11 cellular contexts compared by ENCODE assay signal in the genomic region with DNA sequence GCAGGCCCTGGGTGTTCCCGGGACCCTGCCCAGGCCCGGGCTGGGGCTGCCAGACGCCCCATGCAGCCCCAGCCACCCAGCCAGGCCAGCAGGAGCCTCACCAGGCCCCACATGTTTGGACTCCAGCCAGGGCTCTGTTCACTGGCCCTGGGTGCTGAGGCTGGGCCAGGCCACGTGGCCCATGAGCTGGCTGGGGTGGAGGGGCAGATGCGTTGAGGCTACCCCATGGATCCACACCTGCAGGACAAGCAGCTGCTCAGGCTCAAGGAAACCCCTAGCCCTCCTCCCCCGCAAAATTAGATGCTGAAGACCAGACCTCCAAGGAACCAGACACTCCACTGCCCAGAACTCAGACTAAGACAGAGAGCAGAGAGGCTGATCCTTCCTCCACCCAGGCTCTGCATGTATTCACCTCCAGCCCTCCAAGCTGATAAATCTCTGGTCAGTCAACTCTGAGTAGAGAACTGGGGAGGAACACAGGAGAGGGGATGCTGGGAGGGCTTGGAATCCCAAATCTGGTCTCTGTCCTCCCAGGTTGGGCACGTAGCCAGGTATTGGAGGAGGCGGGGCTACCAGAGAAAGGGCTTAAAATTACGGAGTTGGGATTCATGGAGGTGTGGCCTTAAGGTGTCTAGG. TPM values are rescaled to one million over a fixed set of nuclear protein-coding genes. Genes with fewer than 3 reads are reported as not detected.
DNase-seq lines count a peak whose midpoint lies in the region; ATAC-seq and TF ChIP-seq lines count a peak whose summit lies in the region.
"Had no signal": no experiment of that assay in that cellular context is flagged by ENCODE, and none has a peak within 500 bp of the region (broad histone marks: within the 10 kb centered on the region; RNA-seq: fewer than 3 reads in every experiment).

No MANE protein-coding gene starts in this region.

- no peaks in the 10 kb centered on the region for H3K79me2 ChIP-seq in MM.1S (ENCODE audit: low read length)
- H3K79me2 ChIP-seq in fibroblast of lung (ENCODE audit: control insufficient read depth, insufficient read depth, low read length): peaks cover 2% of the 10 kb centered on the region

- CTCF ChIA-PET in activated CD8-positive, alpha-beta memory T cell treated with anti-CD3 and anti-CD28 coated beads, Interleukin-2, amount 10 ng/mL, durations not matched to agents 7 days and 5 days (lab: Charles Lee): interaction anchor here (0.6 to 19.1 kb wide), 20 partner anchors 13 to 486 kb away, joined by 3 to 867 read pairs (median 5); a partner anchor contains a TSS

- H3K27ac Mint-ChIP-seq in activated CD8-positive, alpha-beta memory T cell treated with anti-CD3 and anti-CD28 coated beads, Interleukin-2, amount 10 ng/mL, durations not matched to agents 7 days and 5 days: no peak overlapping the region

- H3K27ac ChIP-seq in MM.1S (ENCODE audit: low read length): no peak overlapping the region
- H3K27ac ChIP-seq in fibroblast of lung (ENCODE audit: insufficient read depth, low read length): no peak overlapping the region

- H3K36me3 ChIP-seq in MM.1S (replicated peaks; ENCODE audit: insufficient read depth, low read length) (no peaks in the 10 kb centered on the region), fibroblast of lung (ENCODE audit: control insufficient read depth, insufficient read depth, low read length) (peaks cover 16% of the 10 kb centered on the region)

- H3K4me1 Mint-ChIP-seq in activated CD8-positive, alpha-beta memory T cell treated with anti-CD3 and anti-CD28 coated beads, Interleukin-2, amount 10 ng/mL, durations not matched to agents 7 days and 5 days: peaks cover 16% of the 10 kb centered on the region

- H3K4me3 ChIP-seq in MM.1S (ENCODE audit: low read length): no peak overlapping the region
- H3K4me3 ChIP-seq in fibroblast of lung (replicated peaks in 1 of 4; ENCODE audit: control extremely low read depth in 1 of 4, insufficient read depth in 1 of 4, low read depth in 3 of 4, low read length in 4 of 4): no peak overlapping the region

- no peaks in the 10 kb centered on the region for H3K4me1 ChIP-seq in MM.1S (ENCODE audit: low read length)
- H3K4me1 ChIP-seq in fibroblast of lung (ENCODE audit: control insufficient read depth, extremely low read depth, insufficient read depth, low read length): peaks cover 11% of the 10 kb centered on the region

- H3K9me3 Mint-ChIP-seq in activated CD8-positive, alpha-beta memory T cell treated with anti-CD3 and anti-CD28 coated beads, Interleukin-2, amount 10 ng/mL, durations not matched to agents 7 days and 5 days (ENCODE audit: low read depth): no peaks in the 10 kb centered on the region

- H3K4me2 ChIP-seq in MM.1S (ENCODE audit: low read depth, low read length) (peak overlapping the region; percentile 89; the same call in 1 of the 2 replicates), fibroblast of lung (ENCODE audit: extremely low read depth, insufficient read depth, low read length) (peak overlapping the region; percentile 13)

- no peak overlapping the region for H2AFZ ChIP-seq in MM.1S (ENCODE audit: low read length)
- no peak overlapping the region for H2AFZ ChIP-seq in fibroblast of lung (ENCODE audit: low read length)

- H3K4me3 Mint-ChIP-seq in activated CD8-positive, alpha-beta memory T cell treated with anti-CD3 and anti-CD28 coated beads, Interleukin-2, amount 10 ng/mL, durations not matched to agents 7 days and 5 days: peak overlapping the region; percentile 58

- no peaks in the 10 kb centered on the region for H3K9me3 ChIP-seq in MM.1S (replicated peaks; ENCODE audit: insufficient read depth, low read length)
- H3K9me3 ChIP-seq in fibroblast of lung (ENCODE audit: control insufficient read depth, insufficient read depth, low read depth, low read length): no peaks in the 10 kb centered on the region
- H3K9me3 ChIP-seq: upper lobe of left lung had no signal

- H3K36me3 Mint-ChIP-seq in activated CD8-positive, alpha-beta memory T cell treated with anti-CD3 and anti-CD28 coated beads, Interleukin-2, amount 10 ng/mL, durations not matched to agents 7 days and 5 days: peaks cover 6% of the 10 kb centered on the region

- peaks cover 8% of the 10 kb centered on the region for H3K27me3 Mint-ChIP-seq in activated CD8-positive, alpha-beta memory T cell treated with anti-CD3 and anti-CD28 coated beads, Interleukin-2, amount 10 ng/mL, durations not matched to agents 7 days and 5 days

- intact Hi-C loops in posterior vena cava (cut with DNase I): loop anchor here (2.0 to 5.0 kb wide), 2 partner anchors 68 to 69 kb away; no protein-coding TSS in a partner anchor

- no peak for ATAC-seq in activated CD8-positive, alpha-beta memory T cell treated with anti-CD3 and anti-CD28 coated beads, Interleukin-2, amount 10 ng/mL, durations not matched to agents 7 days and 5 days
- no peak for ATAC-seq in GM18909 (IDR thresholded peaks at IDR 0.05; ENCODE audit: poor library complexity, unreplicated experiment)

- no peaks in the 10 kb centered on the region for H3K9me2 ChIP-seq in MM.1S (replicated peaks; ENCODE audit: insufficient read depth, low read length)

- DNase-seq in activated CD8-positive, alpha-beta memory T cell treated with anti-CD3 and anti-CD28 coated beads, Interleukin-2, amount 10 ng/mL, durations not matched to agents 7 days and 5 days: no peak
- DNase-seq in activated CD8-positive, alpha-beta memory T cell treated with anti-CD3 and anti-CD28 coated beads, Interleukin-2, amount 50 U/mL, for 4 hours: no peak
- DNase-seq in MM.1S (no peak), fibroblast of lung (ENCODE audit: low read depth in 2 of 2) (peak; percentile 30 to 34), posterior vena cava (ENCODE audit: low spot score) (peak; percentile 79), NCI-H2171 treated with DMSO at 0.1 percent for 48 hours (lab: John Stamatoyannopoulos, UW) (no peak), HT-29 (ENCODE audit: low spot score) (no peak)
- DNase-seq: AML-193 had no signal

- no peak overlapping the region for H3K9ac ChIP-seq in MM.1S (ENCODE audit: low read length)
- no peak overlapping the region for H3K9ac ChIP-seq in fibroblast of lung (ENCODE audit: insufficient read depth, low read length)

- no peaks in the 10 kb centered on the region for H4K20me1 ChIP-seq in MM.1S (ENCODE audit: insufficient read depth, low read length)
- no peaks in the 10 kb centered on the region for H4K20me1 ChIP-seq in fibroblast of lung (ENCODE audit: control insufficient read depth, extremely low read depth, insufficient read depth, low read length)

- H3F3A ChIP-seq in MM.1S (ENCODE audit: insufficient read depth, low read length): 0 out of 2 replicates have a peak, but pooled peaks cover 14% of the 10 kb centered on the region

- H3K27me3 ChIP-seq in MM.1S (replicated peaks; ENCODE audit: insufficient read depth, low read length): no peaks in the 10 kb centered on the region
- no peaks in the 10 kb centered on the region for H3K27me3 ChIP-seq in fibroblast of lung (ENCODE audit: control insufficient read depth, insufficient read depth, low read length)
- H3K27me3 ChIP-seq: upper lobe of left lung had no signal

- TF ChIP-seq CTCF in MM.1S (IDR thresholded peaks at IDR 0.05; ENCODE audit: low read length): no peak
- TF ChIP-seq CTCF in fibroblast of lung (conservative IDR thresholded peaks at IDR 0.05 in 1 of 2, IDR thresholded peaks at IDR 0.05 in 1 of 2; ENCODE audit: low read depth in 1 of 2, low read length in 2 of 2): no peak

RNA-seq across cellular contexts. Expression of a gene that starts 1.6 kb away (rescaled TPM):
- 1 to 10 TPM; 2.4 to 2.5 TPM for total RNA-seq in activated CD8-positive, alpha-beta memory T cell treated with anti-CD3 and anti-CD28 coated beads, Interleukin-2, amount 10 ng/mL, durations not matched to agents 7 days and 5 days
- total RNA-seq in fibroblast of lung (5.6 and 6.2 TPM in 2 replicates), posterior vena cava (1 to 10 TPM; 1.8 to 2.9 TPM)
- polyA plus RNA-seq in fibroblast of lung: 5.0 and 6.5 TPM in 2 replicates
- 5.1 and 6.8 TPM in 2 replicates for polyA plus RNA-seq in fibroblast of lung (2012)
- polyA minus RNA-seq in fibroblast of lung (ENCODE audit: low replicate concordance): 12.8 and 23.3 TPM in 2 replicates
- total RNA-seq in HT-29 (2014; rRNA removed; shearing (Covaris generic)): 11.4 and 15.0 TPM in 2 replicates

RNA-seq across cellular contexts. Expression of a gene that starts 13.7 kb away (rescaled TPM):
- not detected for total RNA-seq in activated CD8-positive, alpha-beta memory T cell treated with anti-CD3 and anti-CD28 coated beads, Interleukin-2, amount 10 ng/mL, durations not matched to agents 7 days and 5 days
- under 0.01 TPM in 1 of 2 replicates, not detected in the other for total RNA-seq in fibroblast of lung
- not detected in 2 replicates for polyA plus RNA-seq in fibroblast of lung
- not detected in 2 replicates for polyA plus RNA-seq in fibroblast of lung (2012)
- not detected in 2 replicates for polyA minus RNA-seq in fibroblast of lung (ENCODE audit: low replicate concordance)
- not detected for total RNA-seq in posterior vena cava
- total RNA-seq in HT-29 (2014; rRNA removed; shearing (Covaris generic)): not detected in 2 replicates
- total RNA-seq: OCI-LY7, upper lobe of left lung had no signal

RNA-seq across cellular contexts. Expression of a gene that starts 21.0 kb away (rescaled TPM):
- 10 to 100 TPM; 66.7 to 95.3 TPM for total RNA-seq in activated CD8-positive, alpha-beta memory T cell treated with anti-CD3 and anti-CD28 coated beads, Interleukin-2, amount 10 ng/mL, durations not matched to agents 7 days and 5 days
- total RNA-seq in fibroblast of lung (166 and 204 TPM in 2 replicates), posterior vena cava (10 to 100 TPM; 71.5 to 78.8 TPM)
- 237 and 276 TPM in 2 replicates for polyA plus RNA-seq in fibroblast of lung
- 213 and 248 TPM in 2 replicates for polyA plus RNA-seq in fibroblast of lung (2012)
- polyA minus RNA-seq in fibroblast of lung (ENCODE audit: low replicate concordance): 184 and 186 TPM in 2 replicates
- 198 and 205 TPM in 2 replicates for total RNA-seq in HT-29 (2014; rRNA removed; shearing (Covaris generic))

RNA-seq across cellular contexts. Expression of a gene that starts 39.2 kb away (rescaled TPM):
- 100 to 1,000 TPM; 172 to 204 TPM for total RNA-seq in activated CD8-positive, alpha-beta memory T cell treated with anti-CD3 and anti-CD28 coated beads, Interleukin-2, amount 10 ng/mL, durations not matched to agents 7 days and 5 days
- total RNA-seq in fibroblast of lung: 58.3 and 75.1 TPM in 2 replicates
- 94.0 and 101 TPM in 2 replicates for polyA plus RNA-seq in fibroblast of lung
- 83.2 and 87.5 TPM in 2 replicates for polyA plus RNA-seq in fibroblast of lung (2012)
- 66.3 and 73.4 TPM in 2 replicates for polyA minus RNA-seq in fibroblast of lung (ENCODE audit: low replicate concordance)
- 100 to 1,000 TPM in 1 of 2 donors, 10 to 100 TPM in 1; 85.9 to 112 TPM for total RNA-seq in posterior vena cava
- 59.1 and 64.4 TPM in 2 replicates for total RNA-seq in HT-29 (2014; rRNA removed; shearing (Covaris generic))

RNA-seq across cellular contexts. Expression of a gene that starts 39.6 kb away (rescaled TPM):
- 10 to 100 TPM; 44.6 to 53.2 TPM for total RNA-seq in activated CD8-positive, alpha-beta memory T cell treated with anti-CD3 and anti-CD28 coated beads, Interleukin-2, amount 10 ng/mL, durations not matched to agents 7 days and 5 days
- total RNA-seq in fibroblast of lung (55.0 and 60.4 TPM in 2 replicates), posterior vena cava (10 to 100 TPM; 35.2 to 38.7 TPM)
- polyA plus RNA-seq in fibroblast of lung: 96.5 and 115 TPM in 2 replicates
- polyA plus RNA-seq in fibroblast of lung (2012): 88.5 and 104 TPM in 2 replicates
- 89.5 and 118 TPM in 2 replicates for polyA minus RNA-seq in fibroblast of lung (ENCODE audit: low replicate concordance)
- 31.4 and 36.3 TPM in 2 replicates for total RNA-seq in HT-29 (2014; rRNA removed; shearing (Covaris generic))

Comparison
In these comparisons a context has a peak if more than half of its experiments do, and no peak if none do; other contexts are left out.
1. DNase-seq: peak in fibroblast of lung (2 of 2) and posterior vena cava (single experiment); none in activated CD8-positive, alpha-beta memory T cell treated with anti-CD3 and anti-CD28 coated beads, Interleukin-2, amount 10 ng/mL, durations not matched to agents 7 days and 5 days (single experiment), activated CD8-positive, alpha-beta memory T cell treated with anti-CD3 and anti-CD28 coated beads, Interleukin-2, amount 50 U/mL, for 4 hours (single experiment), MM.1S (single experiment), NCI-H2171 treated with DMSO at 0.1 percent for 48 hours (single experiment) and HT-29 (single experiment).